In genomic region chr21:45387506-45387905, GRCh38 we compare ENCODE assay signal across 13 cellular contexts. TPM values are rescaled to one million over a fixed set of nuclear protein-coding genes. Genes with fewer than 3 reads are reported as not detected.
A peak's percentile ranks its signal among the peaks of the same experiment; 100 is the strongest.
DNase-seq lines count a peak whose midpoint lies in the region; ATAC-seq and TF ChIP-seq lines count a peak whose summit lies in the region.
"Had no signal": no experiment of that assay in that cellular context is flagged by ENCODE, and none has a peak within 500 bp of the region (broad histone marks: within the 10 kb centered on the region; RNA-seq: fewer than 3 reads in every experiment).

No MANE protein-coding gene starts in this region.

- H3F3A ChIP-seq in GM23338 (replicated peaks; ENCODE audit: low read depth): 0 out of 2 replicates have a peak, but pooled peaks cover 5% of the 10 kb centered on the region

- no peaks in the 10 kb centered on the region for H4K20me1 ChIP-seq in GM23338 (replicated peaks; ENCODE audit: insufficient read depth)

- H3K36me3 ChIP-seq in GM23338 (ENCODE audit: insufficient read depth) (no peaks in the 10 kb centered on the region), endodermal cell (ENCODE audit: control insufficient read depth, insufficient read depth, low read length) (no peaks in the 10 kb centered on the region), mesenchymal stem cell (ENCODE audit: control insufficient read depth in 1 of 2, insufficient read depth in 2 of 2, low read depth in 1 of 2, low read length in 2 of 2) (no peaks in the 10 kb centered on the region), subcutaneous abdominal adipose tissue (ENCODE audit: control insufficient read depth in 5 of 5, insufficient read depth in 5 of 5, low read length in 5 of 5) (no peaks in the 10 kb centered on the region)

- H3K4me1 Mint-ChIP-seq in GM23338 (peaks cover 9% of the 10 kb centered on the region; the same call in 2 of the 3 replicates), endodermal cell (no peaks in the 10 kb centered on the region)
- H3K4me1 Mint-ChIP-seq: activated naive CD8-positive, alpha-beta T cell treated with anti-CD3 and anti-CD28 coated beads for 36 hours; stimulated activated naive B cell treated with anti-CD40 and anti-IgM and Interleukin-4, amounts not matched to agents 10 μg/mL and 1 μg/mL and 100 μg/mL, for 72 hours had no signal

- H4K8ac ChIP-seq in mesenchymal stem cell (ENCODE audit: low read length): peak overlapping the region; percentile 1

- H3K4me3 ChIP-seq in GM23338: no peak overlapping the region
- no peak overlapping the region for H3K4me3 ChIP-seq in endodermal cell (ENCODE audit: low read length)
- peak overlapping the region in 1 of 2 experiments; percentile 63 for H3K4me3 ChIP-seq in mesenchymal stem cell (ENCODE audit: insufficient read depth in 1 of 2, low read depth in 1 of 2, low read length in 2 of 2)
- H3K4me3 ChIP-seq in subcutaneous abdominal adipose tissue (ENCODE audit: low read depth in 1 of 5, low read length in 5 of 5): peak overlapping the region in 1 of 5 donors; percentile 29

- no peaks in the 10 kb centered on the region for H3K9me2 ChIP-seq in GM23338 (ENCODE audit: insufficient read depth)

- TF ChIP-seq CTCF in GM23338 (conservative IDR thresholded peaks at IDR 0.05; ENCODE audit: low read depth in 2 of 2) (no peak), endodermal cell (conservative IDR thresholded peaks at IDR 0.05) (no peak)

- H2AFZ ChIP-seq in GM23338: 0 out of 2 replicates have a peak overlapping the region, but pooled peaks have one; percentile 56
- H2AFZ ChIP-seq in mesenchymal stem cell (ENCODE audit: low read depth, low read length): no peak overlapping the region

- peak overlapping the region in 1 of 2 experiments; percentile 46 for H3K14ac ChIP-seq in mesenchymal stem cell (ENCODE audit: low read length in 2 of 2)

- H3K23ac ChIP-seq in mesenchymal stem cell (ENCODE audit: low read length in 2 of 2): no peak overlapping the region

- WGBS in endodermal cell (ENCODE audit: insufficient coverage in 1 of 2, insufficient read length in 1 of 2), 2 experiments: 93 to 94% methylated on average over 3 to 12 of the region's 13 CpGs
- WGBS in mesenchymal stem cell: 93% methylated on average over 11 of the region's 13 CpGs

- H3K36me3 Mint-ChIP-seq in GM23338 (ENCODE audit: low read depth): no peaks in the 10 kb centered on the region
- no peaks in the 10 kb centered on the region for H3K36me3 Mint-ChIP-seq in endodermal cell (ENCODE audit: low read depth)
- H3K36me3 Mint-ChIP-seq: activated naive CD8-positive, alpha-beta T cell treated with anti-CD3 and anti-CD28 coated beads for 36 hours had no signal

- H4K91ac ChIP-seq in mesenchymal stem cell (ENCODE audit: low read length): peak overlapping the region; percentile 76

- no peak overlapping the region for H2BK5ac ChIP-seq in mesenchymal stem cell (ENCODE audit: low read depth, low read length, poor library complexity, severe bottlenecking)

- H3K9ac ChIP-seq in endodermal cell (ENCODE audit: extremely low read depth, low read length, poor library complexity, severe bottlenecking): no peak overlapping the region
- H3K9ac ChIP-seq in mesenchymal stem cell (ENCODE audit: low read length): peak overlapping the region; percentile 42
- H3K9ac ChIP-seq in subcutaneous abdominal adipose tissue (ENCODE audit: low read length in 5 of 5): no peak overlapping the region

- H3K9me3 Mint-ChIP-seq in GM23338 (peaks cover 2% of the 10 kb centered on the region; the same call in 2 of the 3 replicates), endodermal cell (peaks cover 2% of the 10 kb centered on the region)
- H3K9me3 Mint-ChIP-seq: activated naive CD8-positive, alpha-beta T cell treated with anti-CD3 and anti-CD28 coated beads for 36 hours had no signal

- no peaks in the 10 kb centered on the region for H3K79me2 ChIP-seq in GM23338 (replicated peaks; ENCODE audit: insufficient read depth)

- H3K27me3 ChIP-seq in GM23338 (ENCODE audit: insufficient read depth): no peaks in the 10 kb centered on the region
- H3K27me3 ChIP-seq in endodermal cell (ENCODE audit: control insufficient read depth, insufficient read depth, low read length, poor library complexity, severe bottlenecking): no peaks in the 10 kb centered on the region
- peaks cover 0 to 12% of the 10 kb centered on the region in 2 experiments for H3K27me3 ChIP-seq in mesenchymal stem cell (ENCODE audit: control insufficient read depth in 1 of 2, insufficient read depth in 1 of 2, low read length in 2 of 2)
- peaks cover 0 to 9% (median 6%) of the 10 kb centered on the region in 5 donors for H3K27me3 ChIP-seq in subcutaneous abdominal adipose tissue (ENCODE audit: control insufficient read depth in 5 of 5, insufficient read depth in 4 of 5, low read length in 5 of 5)

- H3K9me3 ChIP-seq in endodermal cell (ENCODE audit: control insufficient read depth, low read length): no peaks in the 10 kb centered on the region
- H3K9me3 ChIP-seq in mesenchymal stem cell (ENCODE audit: control insufficient read depth, low read length): no peaks in the 10 kb centered on the region
- H3K9me3 ChIP-seq in subcutaneous abdominal adipose tissue (ENCODE audit: control insufficient read depth in 5 of 5, low read length in 5 of 5): peaks cover 0 to 3% (median 0%) of the 10 kb centered on the region in 5 donors

- peak overlapping the region; percentile 52 to 65 for H3K18ac ChIP-seq in mesenchymal stem cell (ENCODE audit: low read depth in 1 of 2, low read length in 2 of 2)

- no peak overlapping the region for H3K27ac Mint-ChIP-seq in GM23338
- peak overlapping the region; percentile 48 for H3K27ac Mint-ChIP-seq in endodermal cell
- H3K27ac Mint-ChIP-seq: activated naive CD8-positive, alpha-beta T cell treated with anti-CD3 and anti-CD28 coated beads for 36 hours; stimulated activated naive B cell treated with anti-CD40 and anti-IgM and Interleukin-4, amounts not matched to agents 10 μg/mL and 1 μg/mL and 100 μg/mL, for 72 hours had no signal

- H2BK120ac ChIP-seq in mesenchymal stem cell (ENCODE audit: low read depth, low read length): no peak overlapping the region

- no peak for DNase-seq in GM23338 (ENCODE audit: low spot score)
- DNase-seq in endodermal cell: no peak
- DNase-seq in mesenchymal stem cell: peak; percentile 6
- no peak for DNase-seq in HPDE6-E6E7 (ENCODE audit: extremely low spot score)
- no peak for DNase-seq in stimulated activated CD4-positive, alpha-beta T cell treated with anti-CD3 and anti-CD28 coated beads, Interleukin-2, amount 100 ng/mL, for 24 hours
- no peak for DNase-seq in activated CD4-positive, alpha-beta T cell treated with anti-CD3 and anti-CD28 coated beads, Interleukin-2, amount 50 U/mL, for 1 hour
- DNase-seq: activated naive CD8-positive, alpha-beta T cell treated with anti-CD3 and anti-CD28 coated beads for 36 hours; AML-193; NCI-H1930; NCI-H748 treated with DMSO at 0.1 percent for 48 hours; stimulated activated naive B cell treated with anti-CD40 and anti-IgM and Interleukin-4, amounts not matched to agents 10 μg/mL and 1 μg/mL and 100 μg/mL, for 72 hours had no signal

- H3K27me3 Mint-ChIP-seq in GM23338 (ENCODE audit: insufficient read depth, low read depth, poor library complexity): peaks cover 15% of the 10 kb centered on the region
- H3K27me3 Mint-ChIP-seq in endodermal cell (ENCODE audit: insufficient read depth): no peaks in the 10 kb centered on the region

- no peak overlapping the region for H2BK15ac ChIP-seq in mesenchymal stem cell (ENCODE audit: low read depth, poor library complexity, severe bottlenecking)

- peak overlapping the region; percentile 21 for H2AK5ac ChIP-seq in mesenchymal stem cell (ENCODE audit: low read length, severe bottlenecking)

- H3K4ac ChIP-seq in mesenchymal stem cell (ENCODE audit: low read depth in 1 of 2, low read length in 2 of 2): peak overlapping the region in 1 of 2 experiments; percentile 56

- H3K4me1 ChIP-seq in GM23338 (ENCODE audit: insufficient read depth): no peaks in the 10 kb centered on the region; the same call in 1 of the 2 replicates
- H3K4me1 ChIP-seq in endodermal cell (ENCODE audit: control insufficient read depth, insufficient read depth, low read length): no peaks in the 10 kb centered on the region
- peaks cover 19% of the 10 kb centered on the region for H3K4me1 ChIP-seq in mesenchymal stem cell (ENCODE audit: control insufficient read depth, insufficient read depth, low read depth, low read length)
- H3K4me1 ChIP-seq in subcutaneous abdominal adipose tissue (ENCODE audit: control insufficient read depth in 5 of 5, insufficient read depth in 5 of 5, low read length in 5 of 5): peaks cover 8 to 21% (median 17%) of the 10 kb centered on the region in 5 donors

- H3K27ac ChIP-seq in GM23338 (ENCODE audit: low read depth) (no peak overlapping the region), endodermal cell (ENCODE audit: low read depth, low read length) (no peak overlapping the region), mesenchymal stem cell (ENCODE audit: low read length, poor library complexity, severe bottlenecking) (no peak overlapping the region), subcutaneous abdominal adipose tissue (ENCODE audit: low read depth, low read length) (peak overlapping the region; percentile 10)

- H3K79me1 ChIP-seq in mesenchymal stem cell (replicated peaks; ENCODE audit: low read length, poor library complexity, severe bottlenecking): no peaks in the 10 kb centered on the region

- ATAC-seq in GM23338 (no peak), GM21529 (IDR thresholded peaks at IDR 0.05; ENCODE audit: unreplicated experiment) (no peak)
- ATAC-seq: stimulated activated naive B cell treated with anti-CD40 and anti-IgM and Interleukin-4, amounts not matched to agents 10 μg/mL and 1 μg/mL and 100 μg/mL, for 72 hours had no signal

- H2BK12ac ChIP-seq in mesenchymal stem cell (ENCODE audit: low read length in 2 of 2): peak overlapping the region; percentile 67 to 83

- H3K4me3 Mint-ChIP-seq in GM23338 (no peak overlapping the region), endodermal cell (no peak overlapping the region)
- H3K4me3 Mint-ChIP-seq: activated naive CD8-positive, alpha-beta T cell treated with anti-CD3 and anti-CD28 coated beads for 36 hours; stimulated activated naive B cell treated with anti-CD40 and anti-IgM and Interleukin-4, amounts not matched to agents 10 μg/mL and 1 μg/mL and 100 μg/mL, for 72 hours had no signal

- H3K4me2 ChIP-seq in GM23338 (no peak overlapping the region), mesenchymal stem cell (ENCODE audit: low read length, poor library complexity, severe bottlenecking) (no peak overlapping the region)

RNA-seq across cellular contexts. Expression of gene COL18A1, which starts 17.5 kb away (rescaled TPM):
- 287 and 430 TPM in 2 replicates for total RNA-seq in GM23338 (2014; rRNA removed; shearing (Covaris generic))
- polyA plus RNA-seq in GM23338 (2016; fragmentation: Nextera tagmentation; extraction: Ambion mirVana): 38.4 and 45.1 TPM in 2 replicates
- total RNA-seq in endodermal cell: 100 to 1,000 TPM; 332 to 398 TPM
- polyA plus RNA-seq in endodermal cell (2013, experiment 1 of 2): 216 TPM
- 213 TPM for polyA plus RNA-seq in endodermal cell (2013, experiment 2 of 2)
- 330 TPM for polyA plus RNA-seq in mesenchymal stem cell (2013, experiment 1 of 2)
- polyA plus RNA-seq in mesenchymal stem cell (2013, experiment 2 of 2): 322 TPM
